9 cellular contexts compared by ENCODE assay signal in genomic region chr14:103370087-103370486, GRCh38.
"Had no signal": no experiment of that assay in that cellular context is flagged by ENCODE, and none has a peak within 500 bp of the region (broad histone marks: within the 10 kb centered on the region; RNA-seq: fewer than 3 reads in every experiment).

No MANE protein-coding gene starts in this region.

- ATAC-seq: GM23338, HepG2 had no signal

- H3K4me3 ChIP-seq: GM23338 had no signal

- H3K27ac ChIP-seq: HL-60, KMS-11 had no signal

- H3K4me3 Mint-ChIP-seq: GM23338, H9, HFFc6 had no signal

- H2AFZ ChIP-seq: GM23338 had no signal

- H3K27ac Mint-ChIP-seq: GM23338, H9, HFFc6, IgD-negative memory B cell had no signal

- H3K4me2 ChIP-seq: GM23338, KMS-11 had no signal

- H3K9ac ChIP-seq: KMS-11 had no signal

- H3K9me3 Mint-ChIP-seq: GM23338, HFFc6, IgD-negative memory B cell had no signal

- DNase-seq: H9, HCEC 1CT, HFFc6, KBM-7 had no signal
